In the genomic region with DNA sequence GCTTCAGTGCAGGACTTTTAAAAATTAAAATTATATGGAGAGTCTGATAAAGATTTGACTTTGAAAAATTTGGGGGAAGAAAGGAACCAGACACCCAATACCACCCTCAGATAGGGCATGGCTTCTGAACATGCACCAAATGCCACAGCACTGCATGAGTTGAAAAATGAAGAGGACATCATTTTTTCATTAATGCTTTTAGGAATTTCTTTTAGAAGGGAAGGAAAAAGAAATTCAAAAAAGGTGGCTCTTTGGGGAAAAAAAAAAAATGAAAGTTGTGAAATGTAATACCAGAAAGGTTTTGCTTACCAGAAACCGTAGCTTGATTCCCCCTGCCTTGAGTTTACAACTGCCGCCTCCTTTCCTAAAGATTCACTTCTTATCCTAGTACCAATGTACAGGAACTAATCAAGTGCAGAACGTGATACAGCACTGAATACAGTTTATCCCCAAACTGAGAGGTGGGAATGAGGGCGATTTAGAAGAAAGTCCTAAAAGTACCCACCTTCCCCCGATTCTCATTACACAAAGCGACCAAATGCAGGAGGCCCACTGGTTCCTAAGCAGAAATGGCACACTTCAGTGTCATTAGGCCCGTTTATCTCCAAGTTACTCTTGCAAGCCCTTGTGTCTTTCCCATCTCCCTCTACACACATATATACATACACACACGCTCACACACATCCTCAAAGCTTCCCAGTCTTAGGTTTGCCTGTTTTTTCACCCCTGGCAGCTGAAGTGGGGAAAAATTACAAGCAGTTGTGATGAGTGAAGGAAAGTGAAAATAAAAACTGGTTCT, we compare ENCODE assay signal across 8 cellular contexts. TPM values are rescaled to one million over a fixed set of nuclear protein-coding genes. Genes with fewer than 3 reads are reported as not detected.
DNase-seq lines count a peak whose midpoint lies in the region; ATAC-seq and TF ChIP-seq lines count a peak whose summit lies in the region.

No MANE protein-coding gene starts in this region.

- POLR2A ChIA-PET in SK-N-SH (lab: Yijun Ruan, JAX), result interaction anchor here (0.6 to 4.7 kb wide), 20 partner anchors 12 to 927 kb away, joined by 3 to 32 read pairs (median 5); a partner anchor contains a TSS

- H3K14ac ChIP-seq in H9 (ENCODE audit: insufficient read depth, low read length), result peak overlapping the region; percentile 17; the same call in 1 of the 2 replicates

- H3K36me3 ChIP-seq in SK-N-SH (replicated peaks in 1 of 2; ENCODE audit: control insufficient read depth in 1 of 2, insufficient read depth in 2 of 2, low read length in 1 of 2) (peaks cover 31 to 43% of the 10 kb centered on the region in 2 experiments), skeletal muscle tissue (ENCODE audit: control insufficient read depth in 3 of 3, insufficient read depth in 3 of 3, low read length in 3 of 3) (peaks cover 13 to 19% (median 17%) of the 10 kb centered on the region in 3 donors)

- H2BK5ac ChIP-seq in H9 (ENCODE audit: insufficient read length, low read length), result no peak overlapping the region

- H3K9me2 ChIP-seq in SK-N-SH, result no peaks in the 10 kb centered on the region

- WGBS in H9 (ENCODE audit: extremely low coverage, insufficient read length, low lambda C conversion rate), result no CpG with 5 or more reads among the region's 8 CpGs
- 35% methylated on average over 8 of the region's 8 CpGs for WGBS in SK-N-SH (ENCODE audit: low lambda C conversion rate)

- H3K9me3 ChIP-seq in H9 (ENCODE audit: control insufficient read depth, low read depth, low read length), result no peaks in the 10 kb centered on the region
- H3K9me3 ChIP-seq in SK-N-SH, result no peaks in the 10 kb centered on the region
- no peaks in the 10 kb centered on the region for H3K9me3 ChIP-seq in skeletal muscle tissue (ENCODE audit: control insufficient read depth in 3 of 3, low read length in 3 of 3)

- peaks cover 31 to 66% (median 48%) of the 10 kb centered on the region in 3 experiments for H3K36me3 Mint-ChIP-seq in H9 (ENCODE audit: insufficient read depth in 1 of 3, low read depth in 3 of 3)

- no peak overlapping the region for H4K8ac ChIP-seq in H9 (replicated peaks; ENCODE audit: insufficient read length, low read depth, low read length)

- peaks cover 38 to 44% of the 10 kb centered on the region in 2 experiments for H3K4me1 Mint-ChIP-seq in H9

- H3K9ac ChIP-seq in H9 (ENCODE audit: extremely low read depth, insufficient read length, low read length), result peak overlapping the region; percentile 99
- peak overlapping the region; percentile 99 for H3K9ac ChIP-seq in SK-N-SH
- peak overlapping the region; percentile 87 to 100 (median 98) for H3K9ac ChIP-seq in skeletal muscle tissue (ENCODE audit: low read depth in 1 of 3, low read length in 3 of 3)

- H3K79me1 ChIP-seq in H9 (ENCODE audit: insufficient read depth, low read depth, low read length, poor library complexity, severe bottlenecking), result peaks cover 4% of the 10 kb centered on the region

- H3K4ac ChIP-seq in H9 (ENCODE audit: low read depth, low read length), result no peak overlapping the region; the same call in 1 of the 2 replicates

- H2BK12ac ChIP-seq in H9 (ENCODE audit: insufficient read length, low read depth, low read length), result peak overlapping the region; percentile 83

- peaks cover 21% of the 10 kb centered on the region for H3K23me2 ChIP-seq in H9 (ENCODE audit: insufficient read length, low read depth, low read length, poor library complexity, severe bottlenecking)

- no peak overlapping the region for H2BK120ac ChIP-seq in H9 (ENCODE audit: low read depth, low read length, poor library complexity, severe bottlenecking)

- H3K56ac ChIP-seq in H9 (ENCODE audit: insufficient read length, low read depth, low read length), result no peak overlapping the region

- CTCF ChIA-PET in SK-N-SH (lab: Yijun Ruan, JAX), result interaction anchor here (1.2 to 3.8 kb wide), 7 partner anchors 9 to 109 kb away, joined by 3 to 33 read pairs (median 7); no protein-coding TSS in a partner anchor

- H3K27me3 ChIP-seq in H9 (ENCODE audit: insufficient read depth, low read length), result no peaks in the 10 kb centered on the region
- no peaks in the 10 kb centered on the region for H3K27me3 ChIP-seq in SK-N-SH (ENCODE audit: insufficient read depth)
- H3K27me3 ChIP-seq in skeletal muscle tissue (ENCODE audit: control insufficient read depth in 3 of 3, insufficient read depth in 3 of 3, low read length in 3 of 3), result no peaks in the 10 kb centered on the region

- H3K4me3 Mint-ChIP-seq in H9, result peak overlapping the region; percentile 92 to 97

- H4K5ac ChIP-seq in H9 (ENCODE audit: insufficient read length, low read depth, low read length), result no peak overlapping the region

- H3K9me3 Mint-ChIP-seq in H9, result peaks cover 8 to 12% of the 10 kb centered on the region in 2 experiments; a peak in 3 of 5 replicates

- H2BK15ac ChIP-seq in H9 (ENCODE audit: low read depth, low read length), result no peak overlapping the region

- H4K20me1 ChIP-seq in H9 (ENCODE audit: control insufficient read depth, insufficient read depth, insufficient read length), result no peaks in the 10 kb centered on the region
- peaks cover 16% of the 10 kb centered on the region for H4K20me1 ChIP-seq in SK-N-SH (ENCODE audit: insufficient read depth)

- TF ChIP-seq EP300 in SK-N-SH (IDR thresholded peaks at IDR 0.05; ENCODE audit: borderline replicate concordance in 1 of 2, low read depth in 1 of 2, low read length in 1 of 2), result no peak

- no peak overlapping the region for H2BK20ac ChIP-seq in H9 (ENCODE audit: low read depth, low read length, poor library complexity, severe bottlenecking)

- peak overlapping the region; percentile 56 to 78 for H3K4me3 ChIP-seq in SK-N-SH (ENCODE audit: low read depth in 2 of 2, low read length in 1 of 2)
- peak overlapping the region; percentile 62 for H3K4me3 ChIP-seq in fibroblast of the aortic adventitia (ENCODE audit: low read depth, low read length)
- peak overlapping the region; percentile 71 to 99 (median 88) for H3K4me3 ChIP-seq in skeletal muscle tissue (ENCODE audit: low read length in 3 of 3)

- TF ChIP-seq CTCF in H9 (conservative IDR thresholded peaks at IDR 0.05) (no peak), SK-N-SH (IDR thresholded peaks at IDR 0.05) (no peak), fibroblast of the aortic adventitia (IDR thresholded peaks at IDR 0.05; ENCODE audit: insufficient read depth, low read length) (no peak)

- no peak for DNase-seq in H9
- DNase-seq in SK-N-SH, result no peak
- DNase-seq in fibroblast of the aortic adventitia (ENCODE audit: low read depth), result no peak
- DNase-seq in SIG-M5 (lab: John Stamatoyannopoulos, UW), result no peak
- DNase-seq in mucosa of gallbladder (ENCODE audit: low spot score), result no peak

- H3K4me2 ChIP-seq in H9 (ENCODE audit: insufficient read depth, insufficient read length, low read length) (peak overlapping the region; percentile 89), SK-N-SH (peak overlapping the region; percentile 85)

- H2AFZ ChIP-seq in H9 (ENCODE audit: low read length) (no peak overlapping the region), SK-N-SH (ENCODE audit: low read depth) (no peak overlapping the region)

- H3F3A ChIP-seq in SK-N-SH (replicated peaks; ENCODE audit: insufficient read depth), result peaks cover 48% of the 10 kb centered on the region

- ATAC-seq in GM18520 (IDR thresholded peaks at IDR 0.05; ENCODE audit: unreplicated experiment), result no peak
- no peak for ATAC-seq in GM21723 (IDR thresholded peaks at IDR 0.05; ENCODE audit: unreplicated experiment)

- no peak overlapping the region for H3T11ph ChIP-seq in H9 (ENCODE audit: low read length)

- peaks cover 4% of the 10 kb centered on the region; the same call in 1 of the 2 replicates for H3K4me1 ChIP-seq in H9 (ENCODE audit: insufficient read depth, low read length)
- H3K4me1 ChIP-seq in SK-N-SH (ENCODE audit: control insufficient read depth in 1 of 2, insufficient read depth in 2 of 2, low read depth in 1 of 2, low read length in 1 of 2), result peaks cover 25 to 32% of the 10 kb centered on the region in 2 experiments
- H3K4me1 ChIP-seq in skeletal muscle tissue (ENCODE audit: control insufficient read depth in 3 of 3, insufficient read depth in 3 of 3, low read length in 3 of 3), result peaks cover 30 to 57% (median 52%) of the 10 kb centered on the region in 3 donors

- H3K79me2 ChIP-seq in H9 (ENCODE audit: insufficient read depth, low read length) (peaks cover 2% of the 10 kb centered on the region; the same call in 1 of the 2 replicates), SK-N-SH (ENCODE audit: insufficient read depth) (peaks cover 74% of the 10 kb centered on the region)

- H4K91ac ChIP-seq in H9 (ENCODE audit: insufficient read length, low read depth, low read length), result no peak overlapping the region

- no peak overlapping the region for H3K18ac ChIP-seq in H9 (ENCODE audit: insufficient read length, low read depth, low read length)

- peak overlapping the region; percentile 99 to 100 (median 100) for H3K27ac Mint-ChIP-seq in H9

- peak overlapping the region; percentile 44 for H2AK5ac ChIP-seq in H9 (ENCODE audit: insufficient read length, low read length)

- no peak for TF ChIP-seq RAD21 in SK-N-SH (IDR thresholded peaks at IDR 0.05; ENCODE audit: low read length)

- peak overlapping the region; percentile 40 for H3K27ac ChIP-seq in H9 (ENCODE audit: insufficient read length, low read depth, low read length)
- peak overlapping the region; percentile 96 to 98 for H3K27ac ChIP-seq in SK-N-SH (ENCODE audit: low read depth in 2 of 2, low read length in 1 of 2)
- peak overlapping the region; percentile 100 for H3K27ac ChIP-seq in skeletal muscle tissue (ENCODE audit: low read depth, low read length)

- H3K27me3 Mint-ChIP-seq in H9 (ENCODE audit: low read depth), result no peaks in the 10 kb centered on the region; the same call in 1 of the 2 replicates

- no peak overlapping the region for H3K23ac ChIP-seq in H9 (ENCODE audit: insufficient read length, low read depth, low read length)

RNA-seq across cellular contexts. Expression of a gene that starts 2.8 kb away (rescaled TPM):
- 123 and 126 TPM in 2 replicates for total RNA-seq in H9 (2021)
- 16.8 and 22.1 TPM in 2 replicates for polyA plus RNA-seq in SK-N-SH (2012; rRNA removed)
- polyA plus RNA-seq in SK-N-SH (2012; cell fraction: cytosol; rRNA removed), result 11.9 and 13.4 TPM in 2 replicates
- polyA plus RNA-seq in SK-N-SH (2012; cell fraction: nucleus; rRNA removed), result 36.9 and 46.7 TPM in 2 replicates
- total RNA-seq in fibroblast of the aortic adventitia (ENCODE audit: low replicate concordance), result 32.1 and 39.1 TPM in 2 replicates
- total RNA-seq in skeletal muscle tissue, result 20.4 TPM
- 95.6 TPM for total RNA-seq in mucosa of gallbladder

RNA-seq across cellular contexts. Expression of a gene that starts 3.4 kb away (rescaled TPM):
- total RNA-seq in H9 (2021), result 49.7 and 54.0 TPM in 2 replicates
- 45.2 and 51.1 TPM in 2 replicates for polyA plus RNA-seq in SK-N-SH (2012; rRNA removed)
- polyA plus RNA-seq in SK-N-SH (2012; cell fraction: cytosol; rRNA removed), result 40.9 and 47.8 TPM in 2 replicates
- 14.5 and 18.0 TPM in 2 replicates for polyA plus RNA-seq in SK-N-SH (2012; cell fraction: nucleus; rRNA removed)
- total RNA-seq in fibroblast of the aortic adventitia (ENCODE audit: low replicate concordance), result 47.7 and 110 TPM in 2 replicates
- total RNA-seq in skeletal muscle tissue, result 105 TPM
- 45.2 TPM for total RNA-seq in mucosa of gallbladder

RNA-seq across cellular contexts. Expression of a gene that starts 12.4 kb away (rescaled TPM):
- total RNA-seq in H9 (2021) (19.6 and 20.1 TPM in 2 replicates), fibroblast of the aortic adventitia (ENCODE audit: low replicate concordance) (0.16 and 5.6 TPM in 2 replicates), skeletal muscle tissue (2.1 TPM), mucosa of gallbladder (23.5 TPM)
- polyA plus RNA-seq in SK-N-SH (2012; rRNA removed), result 35.4 and 36.2 TPM in 2 replicates
- 27.5 TPM in 2 replicates for polyA plus RNA-seq in SK-N-SH (2012; cell fraction: cytosol; rRNA removed)
- 170 and 237 TPM in 2 replicates for polyA plus RNA-seq in SK-N-SH (2012; cell fraction: nucleus; rRNA removed)

RNA-seq across cellular contexts. Expression of a gene that starts 32.7 kb away (rescaled TPM):
- 22.2 and 23.9 TPM in 2 replicates for total RNA-seq in H9 (2021)
- polyA plus RNA-seq in SK-N-SH (2012; rRNA removed), result 11.7 and 14.3 TPM in 2 replicates
- polyA plus RNA-seq in SK-N-SH (2012; cell fraction: cytosol; rRNA removed), result 8.6 and 11.0 TPM in 2 replicates
- 58.1 and 80.2 TPM in 2 replicates for polyA plus RNA-seq in SK-N-SH (2012; cell fraction: nucleus; rRNA removed)
- 1.1 and 5.2 TPM in 2 replicates for total RNA-seq in fibroblast of the aortic adventitia (ENCODE audit: low replicate concordance)
- 9.9 TPM for total RNA-seq in skeletal muscle tissue
- 30.3 TPM for total RNA-seq in mucosa of gallbladder

RNA-seq across cellular contexts. Expression of a gene that starts 43.0 kb away (rescaled TPM):
- total RNA-seq in H9 (2021), result 118 TPM in 2 replicates
- polyA plus RNA-seq in SK-N-SH (2012; rRNA removed), result 42.5 and 53.4 TPM in 2 replicates
- polyA plus RNA-seq in SK-N-SH (2012; cell fraction: cytosol; rRNA removed), result 38.9 and 40.2 TPM in 2 replicates
- polyA plus RNA-seq in SK-N-SH (2012; cell fraction: nucleus; rRNA removed), result 62.5 and 80.8 TPM in 2 replicates
- total RNA-seq in fibroblast of the aortic adventitia (ENCODE audit: low replicate concordance), result 33.0 and 43.2 TPM in 2 replicates
- total RNA-seq in skeletal muscle tissue, result 21.9 TPM
- 48.7 TPM for total RNA-seq in mucosa of gallbladder

Comparison
In these comparisons a context has a peak if more than half of its experiments do, and no peak if none do; other contexts are left out.
1. H3K27ac ChIP-seq: peak in every context shown above with its lines; median percentile 100 in skeletal muscle tissue; 97 in SK-N-SH; 40 in H9.